In genomic region chr2:163345795-163346573, GRCh38 we compare ENCODE assay signal across 1 cellular context.
A peak's percentile ranks its signal among the peaks of the same experiment; 100 is the strongest.
TF ChIP-seq lines count a peak whose summit lies in the region.

No MANE protein-coding gene starts in this region.

TF ChIP-seq in GM12878, 131 proteins besides CTCF, POLR2A, EP300 and RAD21:
- TF ChIP-seq SKIL (IDR thresholded peaks at IDR 0.05; ENCODE audit: low read depth, poor library complexity, severe bottlenecking): peak; percentile 15
- TF ChIP-seq EZH2 (IDR thresholded peaks at IDR 0.05; ENCODE audit: borderline replicate concordance, control insufficient read depth, low read depth, low read length): no peak
- no peak for TF ChIP-seq TBL1XR1 (IDR thresholded peaks at IDR 0.05; ENCODE audit: low read depth, low read length)
- peak; percentile 73; the same call in 1 of the 2 replicates for TF ChIP-seq SMC3 (IDR thresholded peaks at IDR 0.05; ENCODE audit: borderline replicate concordance, low read length)
- TF ChIP-seq MEF2B (IDR thresholded peaks at IDR 0.05; ENCODE audit: partially characterized antibody, poor library complexity, severe bottlenecking): no peak
- TF ChIP-seq SP1 (IDR thresholded peaks at IDR 0.05; ENCODE audit: low read depth, low read length): no peak
TF ChIP-seq in GM12878: peak in this region for 2.
